19 cellular contexts compared by ENCODE assay signal in the genomic region with DNA sequence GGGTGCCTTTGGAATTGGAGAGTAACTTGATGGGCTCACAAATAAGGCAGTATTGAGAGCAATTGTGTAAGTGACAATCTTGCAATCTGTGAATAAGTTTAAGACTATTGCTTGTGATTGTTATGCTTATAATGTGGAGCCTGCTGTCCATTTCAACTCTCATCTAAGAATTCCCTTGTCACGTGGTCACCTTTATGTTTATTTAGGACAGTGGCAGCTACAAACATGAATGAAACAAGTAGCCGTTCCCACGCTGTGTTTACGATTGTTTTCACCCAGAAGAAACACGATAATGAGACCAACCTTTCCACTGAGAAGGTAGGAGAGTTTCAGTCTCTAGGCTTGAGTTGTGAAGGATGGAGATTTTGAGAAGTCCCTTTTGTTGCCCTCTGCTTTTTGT. TPM values are rescaled to one million over a fixed set of nuclear protein-coding genes. Genes with fewer than 3 reads are reported as not detected.
DNase-seq lines count a peak whose midpoint lies in the region; ATAC-seq, FAIRE-seq and TF ChIP-seq lines count a peak whose summit lies in the region.
"Had no signal": no experiment of that assay in that cellular context is flagged by ENCODE, and none has a peak within 500 bp of the region (broad histone marks: within the 10 kb centered on the region; RNA-seq: fewer than 3 reads in every experiment).

No MANE protein-coding gene starts in this region.

- TF ChIP-seq CTCF in IMR-90 (conservative IDR thresholded peaks at IDR 0.05; ENCODE audit: low read depth, low read length) (no peak), K562 (IDR thresholded peaks at IDR 0.05 in 2 of 3, conservative IDR thresholded peaks at IDR 0.05 in 1 of 3; ENCODE audit: insufficient read depth in 2 of 3, low read depth in 1 of 3, low read length in 3 of 3) (no peak), endothelial cell (IDR thresholded peaks at IDR 0.05; ENCODE audit: unreplicated experiment) (no peak), gastrocnemius medialis (IDR thresholded peaks at IDR 0.05 in 4 of 5, conservative IDR thresholded peaks at IDR 0.05 in 1 of 5) (no peak), RWPE1 (conservative IDR thresholded peaks at IDR 0.05; ENCODE audit: low read depth) (no peak)

- no peaks in the 10 kb centered on the region for H3K27me3 Mint-ChIP-seq in endothelial cell (ENCODE audit: unreplicated experiment)

- no peak overlapping the region for H2AK5ac ChIP-seq in IMR-90 (ENCODE audit: low read depth, low read length)

- H3K79me2 ChIP-seq in K562 (ENCODE audit: control insufficient read depth, insufficient read depth, low read length) = no peaks in the 10 kb centered on the region

- TF ChIP-seq RAD21 in IMR-90 (IDR thresholded peaks at IDR 0.05; ENCODE audit: low read length) (no peak), K562 (CRISPR knock-in tag; conservative IDR thresholded peaks at IDR 0.05 in 1 of 2, IDR thresholded peaks at IDR 0.05 in 1 of 2) (no peak)

- H3K9me3 Mint-ChIP-seq in endothelial cell (ENCODE audit: unreplicated experiment) = no peaks in the 10 kb centered on the region
- H3K9me3 Mint-ChIP-seq: CD14-positive monocyte; CD8-positive, alpha-beta T cell had no signal

- peaks cover 7 to 33% of the 10 kb centered on the region in 2 experiments for H3K79me1 ChIP-seq in IMR-90 (ENCODE audit: low read depth in 1 of 2, low read length in 2 of 2)

- H3K27me3 ChIP-seq in IMR-90 (ENCODE audit: control insufficient read depth, insufficient read depth, low read length) (no peaks in the 10 kb centered on the region), K562 (ENCODE audit: control insufficient read depth in 2 of 2, insufficient read depth in 2 of 2, low read length in 2 of 2) (no peaks in the 10 kb centered on the region), gastrocnemius medialis (no peaks in the 10 kb centered on the region)

- no peaks in the 10 kb centered on the region for H4K20me1 ChIP-seq in IMR-90 (ENCODE audit: insufficient read depth, low read length)
- H4K20me1 ChIP-seq in K562 (replicated peaks; ENCODE audit: control insufficient read depth, insufficient read depth, low read length) = no peaks in the 10 kb centered on the region

- H2BK20ac ChIP-seq in IMR-90 (ENCODE audit: low read depth, low read length) = no peak overlapping the region

- WGBS in IMR-90 (ENCODE audit: extremely low coverage in 2 of 2, insufficient read length in 1 of 2), 2 experiments = no CpG with 5 or more reads among the region's 5 CpGs
- 67% methylated on average over 5 of the region's 5 CpGs for WGBS in K562 (ENCODE audit: insufficient coverage, low coverage, missing lambda C conversion rate)

- no peak overlapping the region for H2BK15ac ChIP-seq in IMR-90 (ENCODE audit: low read depth, low read length)

- in situ Hi-C loops in IMR-90 (cut with MboI; ENCODE audit: low sequenced_read_pairs) (no loop called here), K562 (cut with MboI) (no loop called here), gastrocnemius medialis (cut with MboI; ENCODE audit: low sequenced_read_pairs in 4 of 4) (no loop called here)

- H3K18ac ChIP-seq in IMR-90 (ENCODE audit: low read depth, low read length) = no peak overlapping the region

- H2AK9ac ChIP-seq in IMR-90 (replicated peaks; ENCODE audit: low read depth, low read length, poor library complexity) = no peak overlapping the region

- POLR2A ChIA-PET in IMR-90 (lab: Charles Lee; ENCODE audit: unreplicated experiment) = interaction anchor here (0.6 kb wide), 1 partner anchor 55 kb away, joined by 5 read pairs; no protein-coding TSS in a partner anchor
- POLR2A ChIA-PET in K562 (lab: Yijun Ruan, JAX) = interaction anchor here (1.4 kb wide), 1 partner anchor 13 kb away, joined by 5 read pairs; no protein-coding TSS in a partner anchor
- POLR2A ChIA-PET in RWPE1 (lab: Yijun Ruan, JAX; ENCODE audit: low non-redundant PET) = no interaction called here

- H3K4ac ChIP-seq in IMR-90 (ENCODE audit: low read depth, low read length) = no peak overlapping the region

- no peak overlapping the region for H4K5ac ChIP-seq in IMR-90 (ENCODE audit: low read depth, low read length)

- peaks cover 6% of the 10 kb centered on the region for H3K4me1 Mint-ChIP-seq in endothelial cell (ENCODE audit: unreplicated experiment)

- H3K4me2 ChIP-seq in IMR-90 (ENCODE audit: low read depth, low read length) (no peak overlapping the region), K562 (ENCODE audit: insufficient read depth, low read length) (no peak overlapping the region)
- H3K4me2 ChIP-seq: A549 had no signal

- no peak for ATAC-seq in IMR-90 (ENCODE audit: low read depth)
- no peak for ATAC-seq in K562
- ATAC-seq in gastrocnemius medialis = no peak
- ATAC-seq in GM21717 (IDR thresholded peaks at IDR 0.05; ENCODE audit: unreplicated experiment) = no peak
- ATAC-seq: A549; CD8-positive, alpha-beta T cell; HCT116 had no signal

- no peak overlapping the region for H3K56ac ChIP-seq in IMR-90 (ENCODE audit: extremely low read depth, insufficient read depth, low read length)

- H3K4me3 Mint-ChIP-seq in endothelial cell (ENCODE audit: unreplicated experiment) = peak overlapping the region; percentile 11
- H3K4me3 Mint-ChIP-seq: CD14-positive monocyte; CD8-positive, alpha-beta T cell had no signal

- H2BK120ac ChIP-seq in IMR-90 (ENCODE audit: low read depth, low read length) = no peak overlapping the region

- BruUV-seq in IMR-90 (replicated peaks; lab: Mats Ljungman, UMichigan) (no TSS peak), K562 (replicated peaks; lab: Mats Ljungman, UMichigan) (no TSS peak)

- dilution Hi-C loops in IMR-90 (cut with HindIII; ENCODE audit: low sequenced_read_pairs, unreplicated experiment) = no loop called here

- no peak overlapping the region for H3K4me3 ChIP-seq in IMR-90 (ENCODE audit: insufficient read depth, low read depth, low read length)
- H3K4me3 ChIP-seq in K562 = no peak overlapping the region
- no peak overlapping the region for H3K4me3 ChIP-seq in gastrocnemius medialis
- H3K4me3 ChIP-seq: A549 had no signal

- H3K36me3 ChIP-seq in IMR-90 (ENCODE audit: control insufficient read depth, insufficient read depth, low read length) (peaks cover 25% of the 10 kb centered on the region), K562 (ENCODE audit: control insufficient read depth, insufficient read depth, low read length) (no peaks in the 10 kb centered on the region), gastrocnemius medialis (peaks cover 0 to 65% of the 10 kb centered on the region in 2 donors)

- H3K27ac Mint-ChIP-seq in endothelial cell (ENCODE audit: unreplicated experiment) = no peak overlapping the region
- H3K27ac Mint-ChIP-seq: CD14-positive monocyte; CD8-positive, alpha-beta T cell had no signal

- no peak overlapping the region for H2AFZ ChIP-seq in IMR-90 (replicated peaks; ENCODE audit: low read length, poor library complexity)
- H2AFZ ChIP-seq in K562 (ENCODE audit: low read depth, low read length) = no peak overlapping the region

- H3K9ac ChIP-seq in IMR-90 (ENCODE audit: low read depth, low read length) (no peak overlapping the region), K562 (ENCODE audit: insufficient read depth in 1 of 2, low read depth in 2 of 2, low read length in 2 of 2) (no peak overlapping the region)

- intact Hi-C loops in IMR-90 (cut with micrococcal nuclease) (no loop called here), K562 (cut with micrococcal nuclease) (no loop called here), gastrocnemius medialis (cut with DNase I; ENCODE audit: low total_unique reads) (no loop called here)

- H3K14ac ChIP-seq in IMR-90 (replicated peaks; ENCODE audit: low read depth, low read length) = no peak overlapping the region

- H3K9me1 ChIP-seq in IMR-90 (ENCODE audit: insufficient read depth, low read length) (no peaks in the 10 kb centered on the region; the same call in 1 of the 2 replicates), K562 (ENCODE audit: control insufficient read depth, insufficient read depth, low read length) (no peaks in the 10 kb centered on the region)

- peaks cover 38% of the 10 kb centered on the region for H3K36me3 Mint-ChIP-seq in endothelial cell (ENCODE audit: low read depth, unreplicated experiment)

- H3K9me3 ChIP-seq in IMR-90 (ENCODE audit: control insufficient read depth, insufficient read depth, low read length) = no peaks in the 10 kb centered on the region
- no peaks in the 10 kb centered on the region for H3K9me3 ChIP-seq in K562 (replicated peaks; ENCODE audit: control insufficient read depth, insufficient read depth, low read depth, low read length)
- H3K9me3 ChIP-seq in gastrocnemius medialis = no peaks in the 10 kb centered on the region
- H3K9me3 ChIP-seq: A549 had no signal

- no peak for TF ChIP-seq POLR2A in IMR-90 (IDR thresholded peaks at IDR 0.05; ENCODE audit: low read depth, low read length)
- no peak for TF ChIP-seq POLR2A in K562 (conservative IDR thresholded peaks at IDR 0.05)
- TF ChIP-seq POLR2A in gastrocnemius medialis (IDR thresholded peaks at IDR 0.05) = no peak

- no peak overlapping the region for H2BK5ac ChIP-seq in IMR-90 (ENCODE audit: low read depth, low read length, poor library complexity, severe bottlenecking)

- no peak overlapping the region for H4K91ac ChIP-seq in IMR-90 (ENCODE audit: insufficient read depth, low read depth, low read length)

- DNase-seq in IMR-90 (no peak), K562 (ENCODE audit: extremely low read depth in 1 of 4, low spot score in 3 of 4) (no peak), endothelial cell (ENCODE audit: low spot score) (no peak), gastrocnemius medialis (no peak), AML-193 (lab: John Stamatoyannopoulos, UW) (no peak), RWPE1 (ENCODE audit: low spot score) (no peak), NCI-H2081 treated with DMSO at 0.1 percent for 48 hours (lab: John Stamatoyannopoulos, UW) (no peak)
- DNase-seq: CD8-positive, alpha-beta T cell; COR-L47; DMS153; DND-41; GDM1 had no signal

- H3K4me1 ChIP-seq in IMR-90 (ENCODE audit: control insufficient read depth, insufficient read depth, low read length) (no peaks in the 10 kb centered on the region), K562 (replicated peaks in 1 of 2; ENCODE audit: control insufficient read depth in 2 of 2, insufficient read depth in 2 of 2, low read length in 2 of 2) (no peaks in the 10 kb centered on the region; a peak in 2 of 5 replicates), gastrocnemius medialis (peaks cover 9 to 35% of the 10 kb centered on the region in 2 donors)
- H3K4me1 ChIP-seq: A549 had no signal

- 0 out of 2 replicates have a peak overlapping the region, but pooled peaks have one; percentile 20 for H3K23ac ChIP-seq in IMR-90 (ENCODE audit: low read depth, low read length)

- CTCF ChIA-PET in IMR-90 (lab: Yijun Ruan, JAX) = interaction anchor here (0.6 kb wide), 1 partner anchor 10 kb away, joined by 3 read pairs; no protein-coding TSS in a partner anchor
- CTCF ChIA-PET in K562 (lab: Yijun Ruan, JAX; ENCODE audit: low intra/inter-chr PET ratio) = no interaction called here
- CTCF ChIA-PET in RWPE1 (lab: Yijun Ruan, JAX) = no interaction called here

- H3K27ac ChIP-seq in IMR-90 (ENCODE audit: insufficient read depth, low read length) = no peak overlapping the region
- H3K27ac ChIP-seq in K562 (ENCODE audit: extremely low read depth, low read depth, low read length) = no peak overlapping the region
- H3K27ac ChIP-seq in gastrocnemius medialis = peak overlapping the region; percentile 68 to 89 (median 77)
- no peak overlapping the region for H3K27ac ChIP-seq in RWPE1
- H3K27ac ChIP-seq: A549, HL-60 had no signal

- H4K8ac ChIP-seq in IMR-90 (ENCODE audit: low read depth in 2 of 2, low read length in 2 of 2) = no peak overlapping the region

- no peak for FAIRE-seq in K562 (lab: Jason Lieb, UNC)
- FAIRE-seq: A549, D721Med, GM12892 had no signal

- TF ChIP-seq EP300 in K562 (IDR thresholded peaks at IDR 0.05; ENCODE audit: low read length) = no peak

RNA-seq across cellular contexts. Expression of a gene that starts 57.6 kb away (rescaled TPM):
- 21.1 and 32.5 TPM in 2 replicates for total RNA-seq in IMR-90 (2012; rRNA removed)
- polyA plus RNA-seq in IMR-90 (2012; rRNA removed) = 12.3 and 13.0 TPM in 2 replicates
- polyA plus RNA-seq in IMR-90 (2012; cell fraction: cytosol; rRNA removed) = 3.3 and 8.1 TPM in 2 replicates
- 4.9 and 16.7 TPM in 2 replicates for polyA plus RNA-seq in IMR-90 (2012; cell fraction: nucleus; rRNA removed; ENCODE audit: low replicate concordance)
- 31.2 and 82.9 TPM in 2 replicates for total RNA-seq in K562 (2011; cell fraction: chromatin; rRNA removed; ENCODE audit: low replicate concordance)
- 17.6 and 18.5 TPM in 2 replicates for total RNA-seq in K562 (2011; cell fraction: nucleolus; rRNA removed)
- 35.7 and 51.7 TPM in 2 replicates for total RNA-seq in K562 (2011; cell fraction: nucleoplasm; rRNA removed)
- total RNA-seq in K562 (2014; rRNA removed) = 8.9 and 12.3 TPM in 2 replicates
- 14.8 and 16.0 TPM in 2 replicates for total RNA-seq in K562 (2014; rRNA removed; fragmentation: Illumina TruSeq; extraction: Trizol)
- total RNA-seq in K562 (2015; rRNA removed; fragmentation: Illumina TruSeq; extraction: Trizol) = 11.1 and 13.2 TPM in 2 replicates
- total RNA-seq in K562 (2021) = 19.8 and 20.0 TPM in 2 replicates
- 11.9 and 14.8 TPM in 2 replicates for polyA plus RNA-seq in K562 (2011; rRNA removed)
- 8.2 and 12.3 TPM in 2 replicates for polyA plus RNA-seq in K562 (2011; cell fraction: cytosol; rRNA removed)
- 10.1 and 10.2 TPM in 2 replicates for polyA plus RNA-seq in K562 (2011; cell fraction: nucleus; rRNA removed)
- 9.4 and 12.2 TPM in 2 replicates for polyA plus RNA-seq in K562 (2012)
- polyA plus RNA-seq in K562 (2014; fragmentation: Illumina TruSeq; extraction: Trizol) = 14.8 and 15.8 TPM in 2 replicates
- 1 to 10 TPM; 2.8 to 3.1 TPM for polyA plus RNA-seq in K562 (2014; fragmentation: Nextera tagmentation; extraction: Ambion mirVana)
- 8.9 and 9.6 TPM in 2 replicates for polyA plus RNA-seq in K562 (2014; rRNA removed)
- 25.2 and 29.9 TPM in 2 replicates for polyA minus RNA-seq in K562 (2011; rRNA and poly(A)+ RNA removed)
- 14.1 and 16.4 TPM in 2 replicates for polyA minus RNA-seq in K562 (2011; cell fraction: cytosol; rRNA and poly(A)+ RNA removed)
- 9.7 and 22.9 TPM in 2 replicates for polyA minus RNA-seq in K562 (2011; cell fraction: nucleus; rRNA and poly(A)+ RNA removed)
- total RNA-seq in endothelial cell (ENCODE audit: unreplicated experiment) = 111 TPM
- total RNA-seq in gastrocnemius medialis = 100 to 1,000 TPM; 203 to 445 (median 306) TPM

Comparison
In these comparisons a context has a peak if more than half of its experiments do, and no peak if none do; other contexts are left out.
1. H3K27ac ChIP-seq: peak in gastrocnemius medialis (4 of 4); none in IMR-90 (single experiment), K562 (single experiment) and RWPE1 (single experiment).